In genomic region chr9:27109621-27110020, GRCh38 we compare ENCODE assay signal across 15 cellular contexts. TPM values are rescaled to one million over a fixed set of nuclear protein-coding genes. Genes with fewer than 3 reads are reported as not detected.
DNase-seq lines count a peak whose midpoint lies in the region; ATAC-seq and TF ChIP-seq lines count a peak whose summit lies in the region.
"Had no signal": no experiment of that assay in that cellular context is flagged by ENCODE, and none has a peak within 500 bp of the region (broad histone marks: within the 10 kb centered on the region; RNA-seq: fewer than 3 reads in every experiment).

No MANE protein-coding gene starts in this region.

- H4K20me1 ChIP-seq in osteoblast (ENCODE audit: insufficient read depth, low read length): no peaks in the 10 kb centered on the region
- H4K20me1 ChIP-seq: BLaER1 treated with 17β-estradiol and CSF1 and Interleukin-3, amounts not matched to agents 10 nM and 100 nM had no signal

- TF ChIP-seq CTCF in AG10803 (conservative IDR thresholded peaks at IDR 0.05; ENCODE audit: low read length) (no peak), fibroblast of villous mesenchyme (IDR thresholded peaks at IDR 0.05; ENCODE audit: insufficient read depth, low read depth, low read length) (no peak), osteoblast (IDR thresholded peaks at IDR 0.05; ENCODE audit: extremely low read depth, low read depth, low read length) (no peak)

- H3K36me3 ChIP-seq in osteoblast (ENCODE audit: insufficient read depth, low read length): no peaks in the 10 kb centered on the region
- H3K36me3 ChIP-seq: ascending aorta; BLaER1 treated with 17β-estradiol and CSF1 and Interleukin-3, amounts not matched to agents 10 nM and 100 nM; HAP-1 had no signal

- H3K4me1 ChIP-seq in osteoblast (ENCODE audit: insufficient read depth, low read length): peaks cover 25% of the 10 kb centered on the region
- H3K4me1 ChIP-seq: ascending aorta; BLaER1 treated with 17β-estradiol and CSF1 and Interleukin-3, amounts not matched to agents 10 nM and 100 nM; HAP-1 had no signal

- no peak for ATAC-seq in HG02588 (IDR thresholded peaks at IDR 0.05; ENCODE audit: unreplicated experiment)

- H3K4me3 ChIP-seq in AG10803 (ENCODE audit: low read length) (peak overlapping the region; percentile 39), fibroblast of villous mesenchyme (ENCODE audit: low read depth, low read length) (peak overlapping the region; percentile 53), osteoblast (ENCODE audit: insufficient read depth, low read length) (peak overlapping the region; percentile 69)
- H3K4me3 ChIP-seq: BLaER1 treated with 17β-estradiol and CSF1 and Interleukin-3, amounts not matched to agents 10 nM and 100 nM; HAP-1 had no signal

- no peaks in the 10 kb centered on the region for H3K27me3 ChIP-seq in osteoblast (ENCODE audit: insufficient read depth, low read length)
- H3K27me3 ChIP-seq: ascending aorta; BLaER1 treated with 17β-estradiol and CSF1 and Interleukin-3, amounts not matched to agents 10 nM and 100 nM had no signal

- DNase-seq in AG10803 (ENCODE audit: low read depth): no peak
- DNase-seq in OCI-M1 (lab: John Stamatoyannopoulos, UW): peak; percentile 24
- DNase-seq in fibroblast of villous mesenchyme (ENCODE audit: low read depth): no peak
- DNase-seq in osteoblast (ENCODE audit: insufficient read length, low spot score, missing footprints): no peak
- DNase-seq in iPS-NIHi11 (ENCODE audit: low spot score): no peak
- no peak for DNase-seq in SKM-1 (lab: John Stamatoyannopoulos, UW; ENCODE audit: unreplicated experiment)
- no peak for DNase-seq in activated gamma-delta T cell treated with Interleukin-2 at 50 U/mL for 16 hours
- DNase-seq: activated T-cell treated with anti-CD3 and anti-CD28 coated beads, Interleukin-2, amount 50 U/mL, for 24 hours; NCI-H1436 treated with DMSO at 0.1 percent for 48 hours; stimulated activated CD4-positive, alpha-beta T cell treated with anti-CD3 and anti-CD28 coated beads, Interleukin-15, amount 100 ng/mL, for 24 hours had no signal

- no peaks in the 10 kb centered on the region for H3K9me3 ChIP-seq in osteoblast (ENCODE audit: low read depth, low read length)
- H3K9me3 ChIP-seq: ascending aorta; BLaER1 treated with 17β-estradiol and CSF1 and Interleukin-3, amounts not matched to agents 10 nM and 100 nM; HAP-1 had no signal

- peak overlapping the region; percentile 72 for H3K27ac ChIP-seq in osteoblast (ENCODE audit: low read depth, low read length)
- H3K27ac ChIP-seq: BLaER1 treated with 17β-estradiol and CSF1 and Interleukin-3, amounts not matched to agents 10 nM and 100 nM had no signal

- peak overlapping the region; percentile 87 for H2AFZ ChIP-seq in osteoblast (ENCODE audit: low read length)

- peaks cover 2% of the 10 kb centered on the region for H3K79me2 ChIP-seq in osteoblast (ENCODE audit: insufficient read depth, low read length)

- peak overlapping the region; percentile 88 for H3K4me2 ChIP-seq in osteoblast (ENCODE audit: insufficient read depth, low read length)
- H3K4me2 ChIP-seq: BLaER1 treated with 17β-estradiol and CSF1 and Interleukin-3, amounts not matched to agents 10 nM and 100 nM had no signal

RNA-seq across cellular contexts. Expression of gene TEK, which starts 0.6 kb away (rescaled TPM):
- total RNA-seq in fibroblast of villous mesenchyme (12.5 and 25.8 TPM in 2 replicates), osteoblast (4.1 and 8.3 TPM in 2 replicates)
- total RNA-seq: epithelial cell of proximal tubule had no signal
